7 cellular contexts compared by ENCODE assay signal in genomic region chr15:40441012-40441735, GRCh38. TPM values are rescaled to one million over a fixed set of nuclear protein-coding genes. Genes with fewer than 3 reads are reported as not detected.
DNase-seq lines count a peak whose midpoint lies in the region; ATAC-seq, FAIRE-seq and TF ChIP-seq lines count a peak whose summit lies in the region.

No MANE protein-coding gene starts in this region.

- no CpG with 5 or more reads among the region's 117 CpGs for WGBS in H9 (ENCODE audit: extremely low coverage, insufficient read length, low lambda C conversion rate)

- no peak overlapping the region for H2AK5ac ChIP-seq in H9 (ENCODE audit: insufficient read length, low read length)

- H3K36me3 Mint-ChIP-seq in H9 (ENCODE audit: insufficient read depth in 1 of 3, low read depth in 3 of 3) (peaks cover 0 to 16% (median 0%) of the 10 kb centered on the region in 3 experiments; a peak in 5 of 7 replicates), naive B cell (no peaks in the 10 kb centered on the region)
- H3K36me3 Mint-ChIP-seq in dendritic cell treated with granulocyte-macrophage colony-stimulating factor and Interleukin-4, amounts not matched to agents 40 ng/mL and 50 ng/mL, for 4 days (ENCODE audit: low read depth): peaks cover 6% of the 10 kb centered on the region

- H3K14ac ChIP-seq in H9 (ENCODE audit: insufficient read depth, low read length): no peak overlapping the region

- peaks cover 28% of the 10 kb centered on the region for H3K4me1 ChIP-seq in H9 (ENCODE audit: insufficient read depth, low read length)

- peak; percentile 47 for ATAC-seq in GM18511 (IDR thresholded peaks at IDR 0.05; ENCODE audit: unreplicated experiment)
- peak; percentile 37 to 45 for ATAC-seq in naive B cell (ENCODE audit: low read depth in 2 of 2)

- H2BK20ac ChIP-seq in H9 (ENCODE audit: low read depth, low read length, poor library complexity, severe bottlenecking): no peak overlapping the region

- H3K9me3 ChIP-seq in H9 (ENCODE audit: control insufficient read depth, low read depth, low read length): no peaks in the 10 kb centered on the region

- H3K9me3 Mint-ChIP-seq in H9: no peaks in the 10 kb centered on the region
- H3K9me3 Mint-ChIP-seq in dendritic cell treated with granulocyte-macrophage colony-stimulating factor and Interleukin-4, amounts not matched to agents 40 ng/mL and 50 ng/mL, for 4 days: no peaks in the 10 kb centered on the region
- H3K9me3 Mint-ChIP-seq in naive B cell: no peaks in the 10 kb centered on the region

- DNase-seq in H9: no peak
- DNase-seq in NCI-H2171 (lab: John Stamatoyannopoulos, UW): peak; percentile 19
- DNase-seq in naive B cell: no peak
- no peak for DNase-seq in GM12892 (ENCODE audit: insufficient read length)
- DNase-seq in RKO (ENCODE audit: low spot score): no peak

- FAIRE-seq in GM12892 (lab: Jason Lieb, UNC): no peak

- peaks cover 41% of the 10 kb centered on the region for H3K23me2 ChIP-seq in H9 (ENCODE audit: insufficient read length, low read depth, low read length, poor library complexity, severe bottlenecking)

- no peak overlapping the region for H3T11ph ChIP-seq in H9 (ENCODE audit: low read length)

- no peaks in the 10 kb centered on the region for H3K27me3 ChIP-seq in H9 (ENCODE audit: insufficient read depth, low read length)

- no peak overlapping the region for H3K9ac ChIP-seq in H9 (ENCODE audit: extremely low read depth, insufficient read length, low read length)

- no peak overlapping the region for H3K27ac Mint-ChIP-seq in H9
- peak overlapping the region; percentile 70 for H3K27ac Mint-ChIP-seq in dendritic cell treated with granulocyte-macrophage colony-stimulating factor and Interleukin-4, amounts not matched to agents 40 ng/mL and 50 ng/mL, for 4 days
- H3K27ac Mint-ChIP-seq in naive B cell: peak overlapping the region in 1 of 6 donors; percentile 68

- no peak overlapping the region for H3K56ac ChIP-seq in H9 (ENCODE audit: insufficient read length, low read depth, low read length)

- intact Hi-C loops in dendritic cell treated with granulocyte-macrophage colony-stimulating factor and Interleukin-4, amounts not matched to agents 40 ng/mL and 50 ng/mL, for 4 days (cut with micrococcal nuclease): loop anchor here (10.0 kb wide), 1 partner anchor 64 kb away; no protein-coding TSS in a partner anchor

- TF ChIP-seq POLR2A in GM12892 (IDR thresholded peaks at IDR 0.05; ENCODE audit: low read depth, low read length): no peak

- H3K4me3 Mint-ChIP-seq in H9 (peak overlapping the region; percentile 93 to 96; a peak in 4 of 5 replicates), naive B cell (peak overlapping the region in 6 of 8 donors; percentile 44 to 95 (median 89))
- peak overlapping the region; percentile 80 for H3K4me3 Mint-ChIP-seq in dendritic cell treated with granulocyte-macrophage colony-stimulating factor and Interleukin-4, amounts not matched to agents 40 ng/mL and 50 ng/mL, for 4 days

- H2BK5ac ChIP-seq in H9 (ENCODE audit: insufficient read length, low read length): no peak overlapping the region

- no peak overlapping the region for H4K5ac ChIP-seq in H9 (ENCODE audit: insufficient read length, low read depth, low read length)

- no peak overlapping the region for H2BK15ac ChIP-seq in H9 (ENCODE audit: low read depth, low read length)

- no peak overlapping the region for H4K8ac ChIP-seq in H9 (replicated peaks; ENCODE audit: insufficient read length, low read depth, low read length)

- no peaks in the 10 kb centered on the region for H4K20me1 ChIP-seq in H9 (ENCODE audit: control insufficient read depth, insufficient read depth, insufficient read length)

- no peak overlapping the region for H3K4me2 ChIP-seq in H9 (ENCODE audit: insufficient read depth, insufficient read length, low read length)

- H2AFZ ChIP-seq in H9 (ENCODE audit: low read length): no peak overlapping the region

- H3K4ac ChIP-seq in H9 (ENCODE audit: low read depth, low read length): no peak overlapping the region

- no peak overlapping the region for H4K91ac ChIP-seq in H9 (ENCODE audit: insufficient read length, low read depth, low read length)

- H3K23ac ChIP-seq in H9 (ENCODE audit: insufficient read length, low read depth, low read length): no peak overlapping the region

- peaks cover 8% of the 10 kb centered on the region for H3K79me1 ChIP-seq in H9 (ENCODE audit: insufficient read depth, low read depth, low read length, poor library complexity, severe bottlenecking)

- H3K18ac ChIP-seq in H9 (ENCODE audit: insufficient read length, low read depth, low read length): no peak overlapping the region

- no peak for TF ChIP-seq CTCF in H9 (conservative IDR thresholded peaks at IDR 0.05)

- H3K27ac ChIP-seq in H9 (ENCODE audit: insufficient read length, low read depth, low read length): no peak overlapping the region

- H2BK12ac ChIP-seq in H9 (ENCODE audit: insufficient read length, low read depth, low read length): no peak overlapping the region

- H3K27me3 Mint-ChIP-seq in H9 (ENCODE audit: low read depth) (peaks cover 9% of the 10 kb centered on the region), naive B cell (peaks cover 14 to 39% (median 28%) of the 10 kb centered on the region in 3 donors)
- peaks cover 53% of the 10 kb centered on the region for H3K27me3 Mint-ChIP-seq in dendritic cell treated with granulocyte-macrophage colony-stimulating factor and Interleukin-4, amounts not matched to agents 40 ng/mL and 50 ng/mL, for 4 days

- H3K4me1 Mint-ChIP-seq in H9 (peaks cover 62 to 68% of the 10 kb centered on the region in 2 experiments), naive B cell (peaks cover 53 to 67% (median 61%) of the 10 kb centered on the region in 3 donors)
- H3K4me1 Mint-ChIP-seq in dendritic cell treated with granulocyte-macrophage colony-stimulating factor and Interleukin-4, amounts not matched to agents 40 ng/mL and 50 ng/mL, for 4 days (ENCODE audit: low read depth): peaks cover 67% of the 10 kb centered on the region

- no peak overlapping the region for H2BK120ac ChIP-seq in H9 (ENCODE audit: low read depth, low read length, poor library complexity, severe bottlenecking)

- peaks cover 36% of the 10 kb centered on the region; the same call in 1 of the 2 replicates for H3K79me2 ChIP-seq in H9 (ENCODE audit: insufficient read depth, low read length)

RNA-seq across cellular contexts. Expression of gene BAHD1, which starts 0.4 kb away (rescaled TPM):
- 52.9 and 54.1 TPM in 2 replicates for total RNA-seq in H9 (2021)
- polyA plus RNA-seq in naive B cell (ENCODE audit: low read depth in 6 of 6): 1 to 10 TPM in 5 of 6 donors, under 1 TPM in 1; 0.37 to 3.0 (median 1.9) TPM
- 11.7 TPM for polyA plus RNA-seq in GM12892 (2012; ENCODE audit: missing spikeins)

RNA-seq across cellular contexts. Expression of gene CHST14, which starts 29.6 kb away (rescaled TPM):
- 24.4 and 25.7 TPM in 2 replicates for total RNA-seq in H9 (2021)
- polyA plus RNA-seq in naive B cell (ENCODE audit: low read depth in 6 of 6): 1 to 10 TPM; 1.4 to 3.2 (median 2.2) TPM
- polyA plus RNA-seq in GM12892 (2012; ENCODE audit: missing spikeins): 6.0 TPM

RNA-seq across cellular contexts. Expression of gene IVD, which starts 35.6 kb away (rescaled TPM):
- 86.7 and 93.1 TPM in 2 replicates for total RNA-seq in H9 (2021)
- 10 to 100 TPM; 15.6 to 36.3 (median 22.2) TPM for polyA plus RNA-seq in naive B cell (ENCODE audit: low read depth in 6 of 6)
- 29.4 TPM for polyA plus RNA-seq in GM12892 (2012; ENCODE audit: missing spikeins)

RNA-seq across cellular contexts. Expression of gene KNSTRN, which starts 58.7 kb away (rescaled TPM):
- 53.9 TPM in 2 replicates for total RNA-seq in H9 (2021)
- 1 to 10 TPM; 2.8 to 6.4 (median 3.6) TPM for polyA plus RNA-seq in naive B cell (ENCODE audit: low read depth in 6 of 6)
- 21.7 TPM for polyA plus RNA-seq in GM12892 (2012; ENCODE audit: missing spikeins)
